Comparison of ENCODE assay signal across 11 cellular contexts in the genomic region with DNA sequence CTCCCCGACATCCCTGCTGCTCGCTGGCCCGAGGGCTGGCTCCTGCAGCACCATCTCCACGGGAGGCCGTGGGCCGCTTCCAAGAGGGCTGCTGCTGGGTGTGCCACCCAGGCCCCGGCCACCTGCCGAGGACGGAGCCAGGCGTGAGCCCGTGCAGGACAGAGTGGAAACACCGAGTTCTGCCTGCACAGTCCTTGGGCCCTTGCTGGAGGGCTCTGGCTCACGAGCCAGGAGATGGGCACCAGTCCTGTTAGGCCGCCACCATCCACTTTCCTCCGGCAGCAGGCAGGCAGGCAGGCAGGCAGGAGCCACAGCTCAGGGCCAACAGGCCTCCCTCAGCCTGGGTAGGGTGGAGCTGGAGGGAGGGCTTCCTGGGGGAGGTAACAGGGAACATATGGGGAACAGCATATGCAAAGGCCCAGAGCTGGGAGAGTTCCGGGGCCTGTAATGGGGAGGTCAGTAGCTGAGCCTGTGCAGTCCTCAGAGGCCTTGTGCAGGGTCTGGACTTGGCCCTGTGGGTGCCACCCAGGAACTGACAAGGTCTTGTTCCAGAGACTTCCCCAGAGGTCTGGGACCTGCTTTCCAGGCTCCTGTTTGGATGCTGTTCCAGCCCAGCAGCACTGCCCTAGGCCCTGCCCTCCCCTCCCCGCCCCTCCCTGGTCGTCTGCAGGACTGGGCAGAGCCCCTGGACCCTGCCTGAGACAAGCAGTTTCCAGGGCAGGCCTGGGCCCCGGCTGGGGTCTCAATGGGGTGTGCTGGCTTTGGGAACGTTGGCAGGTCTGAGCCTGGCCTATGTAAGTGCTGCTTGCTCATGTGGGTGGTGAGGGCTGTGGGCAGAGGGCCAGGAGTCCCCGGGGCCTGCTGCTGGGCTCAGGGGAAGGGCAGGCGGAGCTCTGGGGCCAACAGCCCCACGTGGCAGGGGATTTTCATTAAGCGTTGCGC. TPM values are rescaled to one million over a fixed set of nuclear protein-coding genes. Genes with fewer than 3 reads are reported as not detected.
DNase-seq lines count a peak whose midpoint lies in the region; ATAC-seq and TF ChIP-seq lines count a peak whose summit lies in the region.
"Had no signal": no experiment of that assay in that cellular context is flagged by ENCODE, and none has a peak within 500 bp of the region (broad histone marks: within the 10 kb centered on the region; RNA-seq: fewer than 3 reads in every experiment).

No MANE protein-coding gene starts in this region.

- TF ChIP-seq CTCF in VCaP (conservative IDR thresholded peaks at IDR 0.05) (no peak), transverse colon (IDR thresholded peaks at IDR 0.05) (no peak)

- no peak for ATAC-seq in activated CD4-positive, alpha-beta T cell treated with anti-CD3 and anti-CD28 coated beads for 36 hours
- ATAC-seq: stimulated activated naive CD8-positive, alpha-beta T cell treated with anti-CD3 and anti-CD28 coated beads, Interleukin-15, Interleukin-2, amounts not matched to agents 100 U/mL and 50 U/mL, for 24 hours had no signal

- intact Hi-C loops in transverse colon (cut with DNase I; ENCODE audit: low total_unique reads) = no loop called here
- intact Hi-C loops in activated CD4-positive, alpha-beta T cell treated with anti-CD3 and anti-CD28 coated beads for 36 hours (cut with DNase I, micrococcal nuclease) = no loop called here

- no peaks in the 10 kb centered on the region for H3K9me3 ChIP-seq in transverse colon

- no peaks in the 10 kb centered on the region for H3K36me3 Mint-ChIP-seq in activated CD4-positive, alpha-beta T cell treated with anti-CD3 and anti-CD28 coated beads for 36 hours (ENCODE audit: low read depth)

- POLR2A ChIA-PET in activated CD4-positive, alpha-beta T cell treated with anti-CD3 and anti-CD28 coated beads for 36 hours (lab: Charles Lee) = no interaction called here

- TF ChIP-seq EP300 in transverse colon (IDR thresholded peaks at IDR 0.05; ENCODE audit: low read depth) = no peak

- DNase-seq in HUDEP-2 (lab: John Stamatoyannopoulos, UW; ENCODE audit: unreplicated experiment in 76 of 76) (peak in 75 of 76 experiments; percentile 18 to 87 (median 72)), iris pigment epithelial cell (ENCODE audit: low read depth) (peak; percentile 31), transverse colon (no peak), NCI-H2081 (lab: John Stamatoyannopoulos, UW) (no peak)
- DNase-seq in activated CD4-positive, alpha-beta T cell treated with anti-CD3 and anti-CD28 coated beads for 36 hours = no peak
- no peak for DNase-seq in activated CD8-positive, alpha-beta memory T cell treated with anti-CD3 and anti-CD28 coated beads for 24 hours
- DNase-seq: activated CD4-positive, alpha-beta T cell treated with anti-CD3 and anti-CD28 coated beads for 1 hour; KG1; mesenchymal stem cell; stimulated activated naive CD8-positive, alpha-beta T cell treated with anti-CD3 and anti-CD28 coated beads, Interleukin-15, Interleukin-2, amounts not matched to agents 100 U/mL and 50 U/mL, for 24 hours had no signal

- H3K36me3 ChIP-seq in transverse colon = no peaks in the 10 kb centered on the region

- H3K4me3 ChIP-seq in transverse colon = no peak overlapping the region

- H3K4me1 ChIP-seq in transverse colon = peaks cover 49 to 77% (median 56%) of the 10 kb centered on the region in 4 donors

- no peak overlapping the region for H3K4me3 Mint-ChIP-seq in activated CD4-positive, alpha-beta T cell treated with anti-CD3 and anti-CD28 coated beads for 36 hours

- 56% methylated on average over 18 of the region's 25 CpGs; no CpG with 5 or more reads in 1 of the 2 donors for WGBS in transverse colon (ENCODE audit: low coverage in 1 of 2), 2 donors

- H3K27ac Mint-ChIP-seq in activated CD4-positive, alpha-beta T cell treated with anti-CD3 and anti-CD28 coated beads for 36 hours = no peak overlapping the region

- CTCF ChIA-PET in activated CD4-positive, alpha-beta T cell treated with anti-CD3 and anti-CD28 coated beads for 36 hours (lab: Charles Lee) = no interaction called here

- TF ChIP-seq POLR2A in transverse colon (IDR thresholded peaks at IDR 0.05) = no peak

- in situ Hi-C loops in transverse colon (cut with MboI; ENCODE audit: low pct_ligation_motif_present in 1 of 4, low pct_unique_long_range_greater_than_20kb in 1 of 4, low sequenced_read_pairs in 3 of 4) = no loop called here

- no peaks in the 10 kb centered on the region for H3K4me1 Mint-ChIP-seq in activated CD4-positive, alpha-beta T cell treated with anti-CD3 and anti-CD28 coated beads for 36 hours

- H3K27me3 Mint-ChIP-seq in activated CD4-positive, alpha-beta T cell treated with anti-CD3 and anti-CD28 coated beads for 36 hours = no peaks in the 10 kb centered on the region

- H3K27ac ChIP-seq in VCaP = peak overlapping the region; percentile 100
- H3K27ac ChIP-seq in transverse colon = peak overlapping the region in 3 of 4 donors; percentile 30 to 79 (median 48)

- no peaks in the 10 kb centered on the region for H3K9me3 Mint-ChIP-seq in activated CD4-positive, alpha-beta T cell treated with anti-CD3 and anti-CD28 coated beads for 36 hours (ENCODE audit: low read depth)

- H3K27me3 ChIP-seq in transverse colon = no peaks in the 10 kb centered on the region

RNA-seq across cellular contexts. Expression of gene RXRA, which starts 32.0 kb away (rescaled TPM):
- 10 to 100 TPM; 27.3 to 70.5 (median 58.6) TPM for total RNA-seq in transverse colon
- total RNA-seq in activated CD4-positive, alpha-beta T cell treated with anti-CD3 and anti-CD28 coated beads for 36 hours = 10 to 100 TPM; 17.6 to 20.9 TPM

Comparison
In these comparisons a context has a peak if more than half of its experiments do, and no peak if none do; other contexts are left out.
1. DNase-seq: peak in HUDEP-2 (75 of 76) and iris pigment epithelial cell (single experiment); none in transverse colon (single experiment), activated CD4-positive, alpha-beta T cell treated with anti-CD3 and anti-CD28 coated beads for 36 hours (single experiment), activated CD8-positive, alpha-beta memory T cell treated with anti-CD3 and anti-CD28 coated beads for 24 hours (single experiment) and NCI-H2081 (0 of 2).